In the genomic region with DNA sequence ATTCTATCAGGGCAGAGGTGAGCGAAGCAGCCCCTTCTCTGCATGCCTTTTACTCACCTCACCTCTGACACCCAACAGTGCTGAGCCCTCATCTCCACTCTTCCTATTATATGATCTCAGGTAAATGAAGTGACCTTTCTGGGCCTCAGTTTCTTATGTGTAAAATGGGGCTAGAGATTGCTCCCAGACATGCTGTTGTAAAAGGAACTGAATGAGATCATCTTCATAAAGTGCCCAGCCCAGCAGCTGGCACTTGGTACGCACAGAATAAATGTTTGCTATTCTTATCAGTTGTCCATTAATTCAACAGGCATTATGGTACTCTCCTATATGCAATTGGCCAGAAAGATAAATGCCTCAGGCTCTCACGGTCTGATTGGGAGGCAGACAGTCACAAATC, we compare ENCODE assay signal across 1 cellular context.
TF ChIP-seq lines count a peak whose summit lies in the region.

No MANE protein-coding gene starts in this region.

TF ChIP-seq in HEK293, 187 proteins besides CTCF, POLR2A, EP300 and RAD21 (continued from another document):
- TF ChIP-seq, protein P1, sequence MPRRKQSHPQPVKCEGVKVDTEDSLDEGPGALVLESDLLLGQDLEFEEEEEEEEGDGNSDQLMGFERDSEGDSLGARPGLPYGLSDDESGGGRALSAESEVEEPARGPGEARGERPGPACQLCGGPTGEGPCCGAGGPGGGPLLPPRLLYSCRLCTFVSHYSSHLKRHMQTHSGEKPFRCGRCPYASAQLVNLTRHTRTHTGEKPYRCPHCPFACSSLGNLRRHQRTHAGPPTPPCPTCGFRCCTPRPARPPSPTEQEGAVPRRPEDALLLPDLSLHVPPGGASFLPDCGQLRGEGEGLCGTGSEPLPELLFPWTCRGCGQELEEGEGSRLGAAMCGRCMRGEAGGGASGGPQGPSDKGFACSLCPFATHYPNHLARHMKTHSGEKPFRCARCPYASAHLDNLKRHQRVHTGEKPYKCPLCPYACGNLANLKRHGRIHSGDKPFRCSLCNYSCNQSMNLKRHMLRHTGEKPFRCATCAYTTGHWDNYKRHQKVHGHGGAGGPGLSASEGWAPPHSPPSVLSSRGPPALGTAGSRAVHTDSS (tag by site-specific recombination; IDR thresholded peaks at IDR 0.05) = no peak
- peak; percentile 67 for TF ChIP-seq ZEB2 (tag by site-specific recombination; IDR thresholded peaks at IDR 0.05)
